ENCODE assay signal across 1 cellular context in genomic region chr22:40056163-40056958, GRCh38.
TF ChIP-seq lines count a peak whose summit lies in the region.

No MANE protein-coding gene starts in this region.

TF ChIP-seq in K562, 482 proteins besides CTCF, POLR2A, EP300 and RAD21 (continued from another document):
- TF ChIP-seq, protein P1, sequence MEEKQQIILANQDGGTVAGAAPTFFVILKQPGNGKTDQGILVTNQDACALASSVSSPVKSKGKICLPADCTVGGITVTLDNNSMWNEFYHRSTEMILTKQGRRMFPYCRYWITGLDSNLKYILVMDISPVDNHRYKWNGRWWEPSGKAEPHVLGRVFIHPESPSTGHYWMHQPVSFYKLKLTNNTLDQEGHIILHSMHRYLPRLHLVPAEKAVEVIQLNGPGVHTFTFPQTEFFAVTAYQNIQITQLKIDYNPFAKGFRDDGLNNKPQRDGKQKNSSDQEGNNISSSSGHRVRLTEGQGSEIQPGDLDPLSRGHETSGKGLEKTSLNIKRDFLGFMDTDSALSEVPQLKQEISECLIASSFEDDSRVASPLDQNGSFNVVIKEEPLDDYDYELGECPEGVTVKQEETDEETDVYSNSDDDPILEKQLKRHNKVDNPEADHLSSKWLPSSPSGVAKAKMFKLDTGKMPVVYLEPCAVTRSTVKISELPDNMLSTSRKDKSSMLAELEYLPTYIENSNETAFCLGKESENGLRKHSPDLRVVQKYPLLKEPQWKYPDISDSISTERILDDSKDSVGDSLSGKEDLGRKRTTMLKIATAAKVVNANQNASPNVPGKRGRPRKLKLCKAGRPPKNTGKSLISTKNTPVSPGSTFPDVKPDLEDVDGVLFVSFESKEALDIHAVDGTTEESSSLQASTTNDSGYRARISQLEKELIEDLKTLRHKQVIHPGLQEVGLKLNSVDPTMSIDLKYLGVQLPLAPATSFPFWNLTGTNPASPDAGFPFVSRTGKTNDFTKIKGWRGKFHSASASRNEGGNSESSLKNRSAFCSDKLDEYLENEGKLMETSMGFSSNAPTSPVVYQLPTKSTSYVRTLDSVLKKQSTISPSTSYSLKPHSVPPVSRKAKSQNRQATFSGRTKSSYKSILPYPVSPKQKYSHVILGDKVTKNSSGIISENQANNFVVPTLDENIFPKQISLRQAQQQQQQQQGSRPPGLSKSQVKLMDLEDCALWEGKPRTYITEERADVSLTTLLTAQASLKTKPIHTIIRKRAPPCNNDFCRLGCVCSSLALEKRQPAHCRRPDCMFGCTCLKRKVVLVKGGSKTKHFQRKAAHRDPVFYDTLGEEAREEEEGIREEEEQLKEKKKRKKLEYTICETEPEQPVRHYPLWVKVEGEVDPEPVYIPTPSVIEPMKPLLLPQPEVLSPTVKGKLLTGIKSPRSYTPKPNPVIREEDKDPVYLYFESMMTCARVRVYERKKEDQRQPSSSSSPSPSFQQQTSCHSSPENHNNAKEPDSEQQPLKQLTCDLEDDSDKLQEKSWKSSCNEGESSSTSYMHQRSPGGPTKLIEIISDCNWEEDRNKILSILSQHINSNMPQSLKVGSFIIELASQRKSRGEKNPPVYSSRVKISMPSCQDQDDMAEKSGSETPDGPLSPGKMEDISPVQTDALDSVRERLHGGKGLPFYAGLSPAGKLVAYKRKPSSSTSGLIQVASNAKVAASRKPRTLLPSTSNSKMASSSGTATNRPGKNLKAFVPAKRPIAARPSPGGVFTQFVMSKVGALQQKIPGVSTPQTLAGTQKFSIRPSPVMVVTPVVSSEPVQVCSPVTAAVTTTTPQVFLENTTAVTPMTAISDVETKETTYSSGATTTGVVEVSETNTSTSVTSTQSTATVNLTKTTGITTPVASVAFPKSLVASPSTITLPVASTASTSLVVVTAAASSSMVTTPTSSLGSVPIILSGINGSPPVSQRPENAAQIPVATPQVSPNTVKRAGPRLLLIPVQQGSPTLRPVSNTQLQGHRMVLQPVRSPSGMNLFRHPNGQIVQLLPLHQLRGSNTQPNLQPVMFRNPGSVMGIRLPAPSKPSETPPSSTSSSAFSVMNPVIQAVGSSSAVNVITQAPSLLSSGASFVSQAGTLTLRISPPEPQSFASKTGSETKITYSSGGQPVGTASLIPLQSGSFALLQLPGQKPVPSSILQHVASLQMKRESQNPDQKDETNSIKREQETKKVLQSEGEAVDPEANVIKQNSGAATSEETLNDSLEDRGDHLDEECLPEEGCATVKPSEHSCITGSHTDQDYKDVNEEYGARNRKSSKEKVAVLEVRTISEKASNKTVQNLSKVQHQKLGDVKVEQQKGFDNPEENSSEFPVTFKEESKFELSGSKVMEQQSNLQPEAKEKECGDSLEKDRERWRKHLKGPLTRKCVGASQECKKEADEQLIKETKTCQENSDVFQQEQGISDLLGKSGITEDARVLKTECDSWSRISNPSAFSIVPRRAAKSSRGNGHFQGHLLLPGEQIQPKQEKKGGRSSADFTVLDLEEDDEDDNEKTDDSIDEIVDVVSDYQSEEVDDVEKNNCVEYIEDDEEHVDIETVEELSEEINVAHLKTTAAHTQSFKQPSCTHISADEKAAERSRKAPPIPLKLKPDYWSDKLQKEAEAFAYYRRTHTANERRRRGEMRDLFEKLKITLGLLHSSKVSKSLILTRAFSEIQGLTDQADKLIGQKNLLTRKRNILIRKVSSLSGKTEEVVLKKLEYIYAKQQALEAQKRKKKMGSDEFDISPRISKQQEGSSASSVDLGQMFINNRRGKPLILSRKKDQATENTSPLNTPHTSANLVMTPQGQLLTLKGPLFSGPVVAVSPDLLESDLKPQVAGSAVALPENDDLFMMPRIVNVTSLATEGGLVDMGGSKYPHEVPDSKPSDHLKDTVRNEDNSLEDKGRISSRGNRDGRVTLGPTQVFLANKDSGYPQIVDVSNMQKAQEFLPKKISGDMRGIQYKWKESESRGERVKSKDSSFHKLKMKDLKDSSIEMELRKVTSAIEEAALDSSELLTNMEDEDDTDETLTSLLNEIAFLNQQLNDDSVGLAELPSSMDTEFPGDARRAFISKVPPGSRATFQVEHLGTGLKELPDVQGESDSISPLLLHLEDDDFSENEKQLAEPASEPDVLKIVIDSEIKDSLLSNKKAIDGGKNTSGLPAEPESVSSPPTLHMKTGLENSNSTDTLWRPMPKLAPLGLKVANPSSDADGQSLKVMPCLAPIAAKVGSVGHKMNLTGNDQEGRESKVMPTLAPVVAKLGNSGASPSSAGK (IDR thresholded peaks at IDR 0.05): peak; percentile 43
- TF ChIP-seq CBX3 (IDR thresholded peaks at IDR 0.05; ENCODE audit: borderline replicate concordance in 1 of 2, low read length in 2 of 2) (no peak), CEBPB (tag; IDR thresholded peaks at IDR 0.05) (peak; percentile 82)
